ENCODE assay signal across 1 cellular context in the genomic region with DNA sequence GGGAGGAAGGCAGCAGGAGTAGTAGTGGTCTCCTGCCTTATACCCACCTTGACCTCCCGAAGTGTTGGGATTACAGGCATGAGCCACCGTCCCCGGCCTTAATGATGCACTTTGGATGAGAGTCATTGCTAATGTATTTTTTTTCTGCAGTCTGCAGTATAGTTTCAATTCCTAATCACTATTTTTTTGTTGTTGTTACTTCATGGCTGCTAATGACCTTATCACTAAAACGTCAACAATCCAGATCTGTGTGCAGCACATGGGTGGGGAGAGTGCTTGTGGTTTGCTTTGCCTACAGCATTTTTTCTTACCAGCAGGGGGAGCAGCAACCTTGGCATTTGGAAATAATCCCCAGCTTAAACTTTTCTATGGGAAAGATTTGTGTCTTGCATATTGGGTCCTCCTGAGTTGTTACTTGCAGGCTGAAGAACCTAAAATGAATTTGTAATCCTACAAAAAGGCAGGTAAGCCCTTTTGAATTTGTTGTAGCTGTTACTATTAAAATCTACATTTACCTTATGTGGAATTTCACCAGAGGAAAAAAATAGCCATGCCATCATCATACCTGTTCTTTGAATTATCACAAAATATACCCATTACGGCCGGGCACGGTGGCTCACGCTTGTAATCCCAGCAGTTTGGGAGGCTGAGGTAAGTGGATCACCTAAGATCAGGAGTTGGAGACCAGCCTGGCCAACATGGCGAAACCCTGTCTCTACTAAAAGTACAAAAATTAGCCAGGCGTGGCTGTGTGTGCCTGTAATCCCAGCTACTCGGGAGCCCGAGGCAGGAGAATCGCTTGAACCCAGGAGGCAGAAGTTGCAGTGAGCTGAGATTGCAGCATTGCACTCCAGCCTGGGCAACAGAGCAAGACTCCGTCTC.
TF ChIP-seq lines count a peak whose summit lies in the region.

No MANE protein-coding gene starts in this region.

TF ChIP-seq in K562, 482 proteins besides CTCF, POLR2A, EP300 and RAD21:
- TF ChIP-seq RBM14 (IDR thresholded peaks at IDR 0.05; ENCODE audit: borderline replicate concordance, insufficient read depth, low read depth, low read length) (no peak), TBL1XR1 (IDR thresholded peaks at IDR 0.05; ENCODE audit: low read length in 2 of 2) (0 out of 4 replicates have a peak, but pooled peaks of 1 of the 2 experiments have one; percentile 15), NR2C1 (IDR thresholded peaks at IDR 0.05) (no peak), NR2C1 (tag; IDR thresholded peaks at IDR 0.05) (no peak), MAZ (CRISPR knock-in tag; conservative IDR thresholded peaks at IDR 0.05 in 1 of 2, IDR thresholded peaks at IDR 0.05 in 1 of 2) (peak in 1 of 2 experiments; percentile 36; a peak in 1 of 4 replicates), RCOR1 (IDR thresholded peaks at IDR 0.05; ENCODE audit: borderline replicate concordance in 1 of 2, low read depth in 2 of 2, low read length in 2 of 2) (peak in 1 of 2 experiments; percentile 18; a peak in 1 of 4 replicates), HNRNPK (IDR thresholded peaks at IDR 0.05; ENCODE audit: low read depth, low read length, poor library complexity, severe bottlenecking) (no peak), CREM (IDR thresholded peaks at IDR 0.05; ENCODE audit: low read depth) (peak; percentile 64), MYC (IDR thresholded peaks at IDR 0.05; ENCODE audit: low read depth, low read length) (peak; percentile 42; the same call in 1 of the 2 replicates), MYC (CRISPR knock-in tag; IDR thresholded peaks at IDR 0.05; ENCODE audit: borderline replicate concordance, low read depth) (no peak), ZNF384 (IDR thresholded peaks at IDR 0.05; ENCODE audit: low read depth, low read length) (peak; percentile 37), DPF2 (IDR thresholded peaks at IDR 0.05) (peak; percentile 44; the same call in 1 of the 2 replicates), E2F6 (IDR thresholded peaks at IDR 0.05; ENCODE audit: borderline replicate concordance in 1 of 2, extremely low read depth in 1 of 2, insufficient read depth in 1 of 2, insufficient read length in 1 of 2, low read depth in 1 of 2, low read length in 1 of 2, poor library complexity in 1 of 2, severe bottlenecking in 1 of 2) (peak in 1 of 2 experiments; percentile 28), ESRRA (IDR thresholded peaks at IDR 0.05; ENCODE audit: borderline replicate concordance, low read depth) (peak; percentile 58; the same call in 1 of the 2 replicates), SOX6 (IDR thresholded peaks at IDR 0.05) (0 out of 2 replicates have a peak, but pooled peaks have one; percentile 23), FOXJ2 (tag; IDR thresholded peaks at IDR 0.05) (peak; percentile 73; the same call in 1 of the 2 replicates), FOXK2 (conservative IDR thresholded peaks at IDR 0.05 in 1 of 2, IDR thresholded peaks at IDR 0.05 in 1 of 2; ENCODE audit: low read depth in 2 of 2) (peak in 1 of 2 experiments; percentile 17; a peak in 1 of 4 replicates), ARID1B (IDR thresholded peaks at IDR 0.05) (peak; percentile 53), GATAD2B (IDR thresholded peaks at IDR 0.05; ENCODE audit: borderline replicate concordance) (no peak), CREB1 (IDR thresholded peaks at IDR 0.05) (peak; percentile 27; the same call in 1 of the 2 replicates), CREB1 (CRISPR knock-in tag; IDR thresholded peaks at IDR 0.05) (no peak), NRF1 (conservative IDR thresholded peaks at IDR 0.05 in 1 of 2, IDR thresholded peaks at IDR 0.05 in 1 of 2) (0 out of 4 replicates have a peak, but pooled peaks of 1 of the 2 experiments have one; percentile 8), SMC3 (conservative IDR thresholded peaks at IDR 0.05; ENCODE audit: insufficient read depth, low read depth, low read length) (peak; percentile 38), TCF3 (CRISPR knock-in tag; IDR thresholded peaks at IDR 0.05) (peak; percentile 35; the same call in 1 of the 2 replicates), FOSL1 (tag; conservative IDR thresholded peaks at IDR 0.05) (0 out of 2 replicates have a peak, but pooled peaks have one; percentile 24), KLF16 (IDR thresholded peaks at IDR 0.05) (peak; percentile 65), HNRNPH1 (optimal IDR thresholded peaks at IDR 0.05; ENCODE audit: low read depth, low read length) (no peak), L3MBTL2 (IDR thresholded peaks at IDR 0.05) (peak; percentile 70), PHTF2 (CRISPR knock-in tag; IDR thresholded peaks at IDR 0.05) (no peak), YY1 (IDR thresholded peaks at IDR 0.05; ENCODE audit: borderline replicate concordance in 1 of 3, control insufficient read depth in 1 of 3, extremely low read depth in 1 of 3, insufficient read depth in 3 of 3, insufficient read length in 1 of 3, insufficient replicate concordance in 2 of 3, low read depth in 1 of 3, low read length in 2 of 3) (peak in 1 of 3 experiments; percentile 12), TEAD4 (IDR thresholded peaks at IDR 0.05; ENCODE audit: low read length) (peak; percentile 68), TEAD4 (CRISPR knock-in tag; IDR thresholded peaks at IDR 0.05; ENCODE audit: borderline replicate concordance) (no peak), CBX2 (IDR thresholded peaks at IDR 0.05; ENCODE audit: insufficient read depth, low read length, poor library complexity, severe bottlenecking) (no peak), GTF2F1 (IDR thresholded peaks at IDR 0.05; ENCODE audit: low read depth, low read length) (no peak)
- TF ChIP-seq, protein P1, sequence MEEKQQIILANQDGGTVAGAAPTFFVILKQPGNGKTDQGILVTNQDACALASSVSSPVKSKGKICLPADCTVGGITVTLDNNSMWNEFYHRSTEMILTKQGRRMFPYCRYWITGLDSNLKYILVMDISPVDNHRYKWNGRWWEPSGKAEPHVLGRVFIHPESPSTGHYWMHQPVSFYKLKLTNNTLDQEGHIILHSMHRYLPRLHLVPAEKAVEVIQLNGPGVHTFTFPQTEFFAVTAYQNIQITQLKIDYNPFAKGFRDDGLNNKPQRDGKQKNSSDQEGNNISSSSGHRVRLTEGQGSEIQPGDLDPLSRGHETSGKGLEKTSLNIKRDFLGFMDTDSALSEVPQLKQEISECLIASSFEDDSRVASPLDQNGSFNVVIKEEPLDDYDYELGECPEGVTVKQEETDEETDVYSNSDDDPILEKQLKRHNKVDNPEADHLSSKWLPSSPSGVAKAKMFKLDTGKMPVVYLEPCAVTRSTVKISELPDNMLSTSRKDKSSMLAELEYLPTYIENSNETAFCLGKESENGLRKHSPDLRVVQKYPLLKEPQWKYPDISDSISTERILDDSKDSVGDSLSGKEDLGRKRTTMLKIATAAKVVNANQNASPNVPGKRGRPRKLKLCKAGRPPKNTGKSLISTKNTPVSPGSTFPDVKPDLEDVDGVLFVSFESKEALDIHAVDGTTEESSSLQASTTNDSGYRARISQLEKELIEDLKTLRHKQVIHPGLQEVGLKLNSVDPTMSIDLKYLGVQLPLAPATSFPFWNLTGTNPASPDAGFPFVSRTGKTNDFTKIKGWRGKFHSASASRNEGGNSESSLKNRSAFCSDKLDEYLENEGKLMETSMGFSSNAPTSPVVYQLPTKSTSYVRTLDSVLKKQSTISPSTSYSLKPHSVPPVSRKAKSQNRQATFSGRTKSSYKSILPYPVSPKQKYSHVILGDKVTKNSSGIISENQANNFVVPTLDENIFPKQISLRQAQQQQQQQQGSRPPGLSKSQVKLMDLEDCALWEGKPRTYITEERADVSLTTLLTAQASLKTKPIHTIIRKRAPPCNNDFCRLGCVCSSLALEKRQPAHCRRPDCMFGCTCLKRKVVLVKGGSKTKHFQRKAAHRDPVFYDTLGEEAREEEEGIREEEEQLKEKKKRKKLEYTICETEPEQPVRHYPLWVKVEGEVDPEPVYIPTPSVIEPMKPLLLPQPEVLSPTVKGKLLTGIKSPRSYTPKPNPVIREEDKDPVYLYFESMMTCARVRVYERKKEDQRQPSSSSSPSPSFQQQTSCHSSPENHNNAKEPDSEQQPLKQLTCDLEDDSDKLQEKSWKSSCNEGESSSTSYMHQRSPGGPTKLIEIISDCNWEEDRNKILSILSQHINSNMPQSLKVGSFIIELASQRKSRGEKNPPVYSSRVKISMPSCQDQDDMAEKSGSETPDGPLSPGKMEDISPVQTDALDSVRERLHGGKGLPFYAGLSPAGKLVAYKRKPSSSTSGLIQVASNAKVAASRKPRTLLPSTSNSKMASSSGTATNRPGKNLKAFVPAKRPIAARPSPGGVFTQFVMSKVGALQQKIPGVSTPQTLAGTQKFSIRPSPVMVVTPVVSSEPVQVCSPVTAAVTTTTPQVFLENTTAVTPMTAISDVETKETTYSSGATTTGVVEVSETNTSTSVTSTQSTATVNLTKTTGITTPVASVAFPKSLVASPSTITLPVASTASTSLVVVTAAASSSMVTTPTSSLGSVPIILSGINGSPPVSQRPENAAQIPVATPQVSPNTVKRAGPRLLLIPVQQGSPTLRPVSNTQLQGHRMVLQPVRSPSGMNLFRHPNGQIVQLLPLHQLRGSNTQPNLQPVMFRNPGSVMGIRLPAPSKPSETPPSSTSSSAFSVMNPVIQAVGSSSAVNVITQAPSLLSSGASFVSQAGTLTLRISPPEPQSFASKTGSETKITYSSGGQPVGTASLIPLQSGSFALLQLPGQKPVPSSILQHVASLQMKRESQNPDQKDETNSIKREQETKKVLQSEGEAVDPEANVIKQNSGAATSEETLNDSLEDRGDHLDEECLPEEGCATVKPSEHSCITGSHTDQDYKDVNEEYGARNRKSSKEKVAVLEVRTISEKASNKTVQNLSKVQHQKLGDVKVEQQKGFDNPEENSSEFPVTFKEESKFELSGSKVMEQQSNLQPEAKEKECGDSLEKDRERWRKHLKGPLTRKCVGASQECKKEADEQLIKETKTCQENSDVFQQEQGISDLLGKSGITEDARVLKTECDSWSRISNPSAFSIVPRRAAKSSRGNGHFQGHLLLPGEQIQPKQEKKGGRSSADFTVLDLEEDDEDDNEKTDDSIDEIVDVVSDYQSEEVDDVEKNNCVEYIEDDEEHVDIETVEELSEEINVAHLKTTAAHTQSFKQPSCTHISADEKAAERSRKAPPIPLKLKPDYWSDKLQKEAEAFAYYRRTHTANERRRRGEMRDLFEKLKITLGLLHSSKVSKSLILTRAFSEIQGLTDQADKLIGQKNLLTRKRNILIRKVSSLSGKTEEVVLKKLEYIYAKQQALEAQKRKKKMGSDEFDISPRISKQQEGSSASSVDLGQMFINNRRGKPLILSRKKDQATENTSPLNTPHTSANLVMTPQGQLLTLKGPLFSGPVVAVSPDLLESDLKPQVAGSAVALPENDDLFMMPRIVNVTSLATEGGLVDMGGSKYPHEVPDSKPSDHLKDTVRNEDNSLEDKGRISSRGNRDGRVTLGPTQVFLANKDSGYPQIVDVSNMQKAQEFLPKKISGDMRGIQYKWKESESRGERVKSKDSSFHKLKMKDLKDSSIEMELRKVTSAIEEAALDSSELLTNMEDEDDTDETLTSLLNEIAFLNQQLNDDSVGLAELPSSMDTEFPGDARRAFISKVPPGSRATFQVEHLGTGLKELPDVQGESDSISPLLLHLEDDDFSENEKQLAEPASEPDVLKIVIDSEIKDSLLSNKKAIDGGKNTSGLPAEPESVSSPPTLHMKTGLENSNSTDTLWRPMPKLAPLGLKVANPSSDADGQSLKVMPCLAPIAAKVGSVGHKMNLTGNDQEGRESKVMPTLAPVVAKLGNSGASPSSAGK (IDR thresholded peaks at IDR 0.05), result peak; percentile 35; the same call in 1 of the 2 replicates
- TF ChIP-seq, protein P2, sequence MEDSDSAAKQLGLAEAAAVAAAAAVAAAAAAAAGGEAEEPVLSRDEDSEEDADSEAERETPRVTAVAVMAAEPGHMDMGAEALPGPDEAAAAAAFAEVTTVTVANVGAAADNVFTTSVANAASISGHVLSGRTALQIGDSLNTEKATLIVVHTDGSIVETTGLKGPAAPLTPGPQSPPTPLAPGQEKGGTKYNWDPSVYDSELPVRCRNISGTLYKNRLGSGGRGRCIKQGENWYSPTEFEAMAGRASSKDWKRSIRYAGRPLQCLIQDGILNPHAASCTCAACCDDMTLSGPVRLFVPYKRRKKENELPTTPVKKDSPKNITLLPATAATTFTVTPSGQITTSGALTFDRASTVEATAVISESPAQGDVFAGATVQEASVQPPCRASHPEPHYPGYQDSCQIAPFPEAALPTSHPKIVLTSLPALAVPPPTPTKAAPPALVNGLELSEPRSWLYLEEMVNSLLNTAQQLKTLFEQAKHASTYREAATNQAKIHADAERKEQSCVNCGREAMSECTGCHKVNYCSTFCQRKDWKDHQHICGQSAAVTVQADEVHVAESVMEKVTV (CRISPR knock-in tag; IDR thresholded peaks at IDR 0.05), result peak; percentile 76
- TF ChIP-seq, protein P3, sequence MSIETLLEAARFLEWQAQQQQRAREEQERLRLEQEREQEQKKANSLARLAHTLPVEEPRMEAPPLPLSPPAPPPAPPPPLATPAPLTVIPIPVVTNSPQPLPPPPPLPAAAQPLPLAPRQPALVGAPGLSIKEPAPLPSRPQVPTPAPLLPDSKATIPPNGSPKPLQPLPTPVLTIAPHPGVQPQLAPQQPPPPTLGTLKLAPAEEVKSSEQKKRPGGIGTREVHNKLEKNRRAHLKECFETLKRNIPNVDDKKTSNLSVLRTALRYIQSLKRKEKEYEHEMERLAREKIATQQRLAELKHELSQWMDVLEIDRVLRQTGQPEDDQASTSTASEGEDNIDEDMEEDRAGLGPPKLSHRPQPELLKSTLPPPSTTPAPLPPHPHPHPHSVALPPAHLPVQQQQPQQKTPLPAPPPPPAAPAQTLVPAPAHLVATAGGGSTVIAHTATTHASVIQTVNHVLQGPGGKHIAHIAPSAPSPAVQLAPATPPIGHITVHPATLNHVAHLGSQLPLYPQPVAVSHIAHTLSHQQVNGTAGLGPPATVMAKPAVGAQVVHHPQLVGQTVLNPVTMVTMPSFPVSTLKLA (conservative IDR thresholded peaks at IDR 0.05), result peak; percentile 41 to 49; a peak in 1 of 4 replicates
